Comparison of ENCODE assay signal across 7 cellular contexts in the genomic region with DNA sequence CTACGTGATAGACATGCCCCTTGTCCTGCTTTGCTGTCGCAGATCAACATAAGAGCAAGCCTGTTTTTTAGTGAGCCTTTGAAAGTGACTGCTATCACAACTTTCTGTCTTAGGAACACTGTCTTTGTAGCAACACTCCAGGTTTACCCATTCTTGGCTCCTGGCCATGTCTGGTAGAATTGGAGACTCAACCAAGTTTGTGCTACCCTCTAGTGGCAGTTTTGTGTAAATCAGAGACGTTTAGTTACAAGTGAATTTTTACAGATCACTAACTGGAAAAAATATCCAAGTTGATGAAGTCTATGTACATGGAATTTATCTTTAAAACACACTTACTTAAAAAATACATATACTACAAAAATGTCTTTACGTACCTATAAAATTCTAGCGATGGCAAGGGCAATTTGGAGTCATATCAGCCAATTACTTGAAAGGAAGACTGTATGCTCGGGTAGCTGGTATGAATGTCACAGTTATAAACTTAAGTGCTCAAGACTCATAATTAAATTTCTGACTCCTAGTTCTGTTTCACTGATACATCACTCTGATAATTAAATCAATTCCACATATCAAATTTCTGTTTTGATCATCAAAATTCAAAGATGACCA.
DNase-seq lines count a peak whose midpoint lies in the region; ATAC-seq and TF ChIP-seq lines count a peak whose summit lies in the region.

No MANE protein-coding gene starts in this region.

- H3K4me1 ChIP-seq in IMR-90 (ENCODE audit: control insufficient read depth, insufficient read depth, low read length), result no peaks in the 10 kb centered on the region

- no peak overlapping the region for H3K4me2 ChIP-seq in IMR-90 (ENCODE audit: low read depth, low read length)

- no peak overlapping the region for H3K4me3 Mint-ChIP-seq in progenitor cell of endocrine pancreas (ENCODE audit: low read depth)

- peak; percentile 9 for DNase-seq in GM06990 (ENCODE audit: extremely low read depth, insufficient read length)
- DNase-seq in IMR-90, result peak; percentile 83
- peak; percentile 41 for DNase-seq in NOMO-1 treated with dmso at 0.1 percent for 144 hours (lab: John Stamatoyannopoulos, UW; ENCODE audit: unreplicated experiment)
- DNase-seq in activated naive CD4-positive, alpha-beta T cell treated with anti-CD3 and anti-CD28 coated beads, Interleukin-2, amount 50 U/mL, for 16 hours, result peak; percentile 21
- peak in 40 of 42 donors; percentile 9 to 93 (median 74) for DNase-seq in head of caudate nucleus
- peak; percentile 36 for DNase-seq in progenitor cell of endocrine pancreas (ENCODE audit: low spot score, unreplicated experiment)

- H3K4me3 ChIP-seq in GM06990 (replicated peaks; ENCODE audit: low read depth, low read length) (no peak overlapping the region), IMR-90 (ENCODE audit: insufficient read depth, low read depth, low read length) (no peak overlapping the region)

- H3K36me3 ChIP-seq in GM06990 (ENCODE audit: control insufficient read depth, insufficient read depth, low read length) (no peaks in the 10 kb centered on the region), IMR-90 (ENCODE audit: control insufficient read depth, insufficient read depth, low read length) (no peaks in the 10 kb centered on the region)

- peak; percentile 85 for TF ChIP-seq RAD21 in IMR-90 (IDR thresholded peaks at IDR 0.05; ENCODE audit: low read length)

- in situ Hi-C loops in IMR-90 (cut with MboI; ENCODE audit: low sequenced_read_pairs), result loop anchor here (10.0 kb wide), 2 partner anchors 165 to 765 kb away; no protein-coding TSS in a partner anchor

- no peak for TF ChIP-seq POLR2A in IMR-90 (IDR thresholded peaks at IDR 0.05; ENCODE audit: low read depth, low read length)

- peak; percentile 81 for ATAC-seq in GM21619 (IDR thresholded peaks at IDR 0.05; ENCODE audit: unreplicated experiment)
- peak; percentile 72 for ATAC-seq in IMR-90 (ENCODE audit: low read depth)

- H3K18ac ChIP-seq in IMR-90 (ENCODE audit: low read depth, low read length), result no peak overlapping the region

- no peak overlapping the region for H2AK5ac ChIP-seq in IMR-90 (ENCODE audit: low read depth, low read length)

- dilution Hi-C loops in IMR-90 (cut with HindIII; ENCODE audit: low sequenced_read_pairs, unreplicated experiment), result no loop called here

- CTCF ChIA-PET in IMR-90 (lab: Yijun Ruan, JAX), result interaction anchor here (0.6 to 1.7 kb wide), 3 partner anchors 10 to 772 kb away, joined by 3 to 8 read pairs (median 5); no protein-coding TSS in a partner anchor

- H3K27ac Mint-ChIP-seq in progenitor cell of endocrine pancreas, result no peak overlapping the region

- POLR2A ChIA-PET in IMR-90 (lab: Charles Lee; ENCODE audit: unreplicated experiment), result no interaction called here

- H3K14ac ChIP-seq in IMR-90 (replicated peaks; ENCODE audit: low read depth, low read length), result no peak overlapping the region

- no peak overlapping the region for H3K9ac ChIP-seq in IMR-90 (ENCODE audit: low read depth, low read length)

- H2BK5ac ChIP-seq in IMR-90 (ENCODE audit: low read depth, low read length, poor library complexity, severe bottlenecking), result no peak overlapping the region

- no peaks in the 10 kb centered on the region for H3K9me1 ChIP-seq in IMR-90 (ENCODE audit: insufficient read depth, low read length)

- H3K56ac ChIP-seq in IMR-90 (ENCODE audit: extremely low read depth, insufficient read depth, low read length), result no peak overlapping the region

- no peaks in the 10 kb centered on the region for H3K4me1 Mint-ChIP-seq in progenitor cell of endocrine pancreas (ENCODE audit: low read depth)

- H2BK120ac ChIP-seq in IMR-90 (ENCODE audit: low read depth, low read length), result no peak overlapping the region

- no peak overlapping the region for H4K8ac ChIP-seq in IMR-90 (ENCODE audit: low read depth in 2 of 2, low read length in 2 of 2)

- H3K27ac ChIP-seq in IMR-90 (ENCODE audit: insufficient read depth, low read length), result no peak overlapping the region

- no peaks in the 10 kb centered on the region for H4K20me1 ChIP-seq in IMR-90 (ENCODE audit: insufficient read depth, low read length)

- no peak overlapping the region for H4K5ac ChIP-seq in IMR-90 (ENCODE audit: low read depth, low read length)

- H3K27me3 ChIP-seq in GM06990 (replicated peaks; ENCODE audit: control insufficient read depth, insufficient read depth, low read length) (no peaks in the 10 kb centered on the region), IMR-90 (ENCODE audit: control insufficient read depth, insufficient read depth, low read length) (no peaks in the 10 kb centered on the region)

- no peaks in the 10 kb centered on the region for H3K36me3 Mint-ChIP-seq in progenitor cell of endocrine pancreas (ENCODE audit: insufficient read depth)

- no CpG with 5 or more reads among the region's 6 CpGs for WGBS in IMR-90 (ENCODE audit: extremely low coverage in 2 of 2, insufficient read length in 1 of 2), 2 experiments

- no peak overlapping the region for H2BK15ac ChIP-seq in IMR-90 (ENCODE audit: low read depth, low read length)

- H3K27me3 Mint-ChIP-seq in progenitor cell of endocrine pancreas, result no peaks in the 10 kb centered on the region

- H2AFZ ChIP-seq in IMR-90 (replicated peaks; ENCODE audit: low read length, poor library complexity), result no peak overlapping the region

- H3K4ac ChIP-seq in IMR-90 (ENCODE audit: low read depth, low read length), result no peak overlapping the region

- no peak overlapping the region for H2BK20ac ChIP-seq in IMR-90 (ENCODE audit: low read depth, low read length)

- no peaks in the 10 kb centered on the region for H3K9me3 ChIP-seq in IMR-90 (ENCODE audit: control insufficient read depth, insufficient read depth, low read length)

- intact Hi-C loops in IMR-90 (cut with micrococcal nuclease) (loop anchor here (1.0 to 2.0 kb wide), 3 partner anchors 101 to 771 kb away; a partner anchor contains a TSS), head of caudate nucleus (cut with DNase I) (no loop called here)

- H3K79me1 ChIP-seq in IMR-90 (ENCODE audit: low read depth in 1 of 2, low read length in 2 of 2), result no peaks in the 10 kb centered on the region

- BruUV-seq in IMR-90 (replicated peaks; lab: Mats Ljungman, UMichigan), result no TSS peak

- no peaks in the 10 kb centered on the region for H3K9me3 Mint-ChIP-seq in progenitor cell of endocrine pancreas (ENCODE audit: low read depth)

- H4K91ac ChIP-seq in IMR-90 (ENCODE audit: insufficient read depth, low read depth, low read length), result no peak overlapping the region

- H2AK9ac ChIP-seq in IMR-90 (replicated peaks; ENCODE audit: low read depth, low read length, poor library complexity), result no peak overlapping the region

- H3K23ac ChIP-seq in IMR-90 (ENCODE audit: low read depth, low read length), result no peak overlapping the region

- TF ChIP-seq CTCF in GM06990 (IDR thresholded peaks at IDR 0.05; ENCODE audit: insufficient read depth, low read length, poor library complexity, severe bottlenecking) (peak; percentile 66), IMR-90 (conservative IDR thresholded peaks at IDR 0.05; ENCODE audit: low read depth, low read length) (peak; percentile 84), progenitor cell of endocrine pancreas (IDR thresholded peaks at IDR 0.05; ENCODE audit: unreplicated experiment) (peak; percentile 80)

TF ChIP-seq in IMR-90, 13 proteins besides CTCF, POLR2A, EP300 and RAD21:
- peak; percentile 63 for TF ChIP-seq SMC3 (IDR thresholded peaks at IDR 0.05; ENCODE audit: low read depth, low read length)
- TF ChIP-seq, protein P1, sequence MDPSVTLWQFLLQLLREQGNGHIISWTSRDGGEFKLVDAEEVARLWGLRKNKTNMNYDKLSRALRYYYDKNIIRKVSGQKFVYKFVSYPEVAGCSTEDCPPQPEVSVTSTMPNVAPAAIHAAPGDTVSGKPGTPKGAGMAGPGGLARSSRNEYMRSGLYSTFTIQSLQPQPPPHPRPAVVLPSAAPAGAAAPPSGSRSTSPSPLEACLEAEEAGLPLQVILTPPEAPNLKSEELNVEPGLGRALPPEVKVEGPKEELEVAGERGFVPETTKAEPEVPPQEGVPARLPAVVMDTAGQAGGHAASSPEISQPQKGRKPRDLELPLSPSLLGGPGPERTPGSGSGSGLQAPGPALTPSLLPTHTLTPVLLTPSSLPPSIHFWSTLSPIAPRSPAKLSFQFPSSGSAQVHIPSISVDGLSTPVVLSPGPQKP (IDR thresholded peaks at IDR 0.05; ENCODE audit: borderline replicate concordance, low read depth, low read length), result no peak
TF ChIP-seq in IMR-90: peak in this region for 1.

Comparison
In these comparisons a context has a peak if more than half of its experiments do, and no peak if none do; other contexts are left out.
1. DNase-seq: peak in every context shown above with its lines; median percentile 83 in IMR-90; 74 in head of caudate nucleus; 41 in NOMO-1 treated with dmso at 0.1 percent for 144 hours; 36 in progenitor cell of endocrine pancreas; 21 in activated naive CD4-positive, alpha-beta T cell treated with anti-CD3 and anti-CD28 coated beads, Interleukin-2, amount 50 U/mL, for 16 hours; 9 in GM06990.